ENCODE assay signal across 8 cellular contexts in genomic region chr4:104625706-104626105, GRCh38.
"Had no signal": no experiment of that assay in that cellular context is flagged by ENCODE, and none has a peak within 500 bp of the region (broad histone marks: within the 10 kb centered on the region; RNA-seq: fewer than 3 reads in every experiment).

No MANE protein-coding gene starts in this region.

- ATAC-seq: GM23338, HepG2 had no signal

- H3K9me3 Mint-ChIP-seq: IgD-negative memory B cell had no signal

- H3K36me3 Mint-ChIP-seq: IgD-negative memory B cell had no signal

- H3K4me3 Mint-ChIP-seq: GM23338, H9, IgD-negative memory B cell had no signal

- H3K4me2 ChIP-seq: GM23338 had no signal

- FAIRE-seq: H1, H54, HepG2 had no signal

- H3K27ac Mint-ChIP-seq: GM23338, H9, IgD-negative memory B cell had no signal

- H3K27me3 Mint-ChIP-seq: IgD-negative memory B cell had no signal

- H3K4me3 ChIP-seq: GM23338 had no signal

- DNase-seq: H9, HCEC 1CT, KBM-7 had no signal

- H2AFZ ChIP-seq: GM23338 had no signal
